12 cellular contexts compared by ENCODE assay signal in the genomic region with DNA sequence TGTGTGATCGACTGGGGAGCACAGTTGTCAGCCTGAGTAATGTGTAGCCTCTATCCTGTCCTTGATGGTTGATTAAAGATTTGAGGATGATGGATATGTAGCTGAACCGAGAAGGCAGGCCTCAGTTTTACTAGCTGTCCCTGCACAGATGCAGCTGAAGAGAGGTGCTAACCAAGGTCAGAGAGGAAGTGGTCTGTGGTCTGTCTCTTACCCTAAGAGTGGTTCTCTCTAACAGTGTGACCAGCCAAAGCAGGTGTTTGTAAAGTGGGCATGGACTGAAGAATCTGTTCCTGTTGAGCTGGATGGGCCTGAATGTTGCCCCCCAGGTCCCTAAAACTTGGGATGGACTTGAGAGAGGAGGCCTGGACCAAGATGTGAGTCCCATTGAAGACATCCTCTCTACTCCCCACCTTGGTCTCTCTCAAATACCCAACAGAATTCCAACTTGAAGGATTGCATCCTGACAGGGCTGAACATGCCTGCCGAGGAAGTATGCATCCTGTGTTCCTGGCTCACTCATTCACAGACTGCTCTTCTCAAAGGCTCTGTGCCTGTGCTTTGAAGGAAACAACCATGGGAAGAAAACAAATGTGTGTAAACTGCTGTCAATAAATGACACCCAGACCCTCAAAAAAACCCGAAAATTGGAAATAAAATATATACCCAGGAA.
DNase-seq lines count a peak whose midpoint lies in the region; ATAC-seq lines count a peak whose summit lies in the region.
"Had no signal": no experiment of that assay in that cellular context is flagged by ENCODE, and none has a peak within 500 bp of the region (broad histone marks: within the 10 kb centered on the region; RNA-seq: fewer than 3 reads in every experiment).

No MANE protein-coding gene starts in this region.

- no peak overlapping the region for H3K27ac Mint-ChIP-seq in activated naive CD4-positive, alpha-beta T cell treated with anti-CD3 and anti-CD28 coated beads for 36 hours
- H3K27ac Mint-ChIP-seq: activated T-cell treated with anti-CD3 and anti-CD28 coated beads, Interleukin-2, amount 50 U/mL, for 72 hours; nephron had no signal

- peak; percentile 81 for ATAC-seq in GM18502 (IDR thresholded peaks at IDR 0.05; ENCODE audit: poor library complexity, unreplicated experiment)
- peak; percentile 87 for ATAC-seq in GM19463 (IDR thresholded peaks at IDR 0.05; ENCODE audit: unreplicated experiment)
- peak; percentile 99 for ATAC-seq in HG02943 (IDR thresholded peaks at IDR 0.05; ENCODE audit: low read depth, unreplicated experiment)
- ATAC-seq: activated T-cell treated with anti-CD3 and anti-CD28 coated beads, Interleukin-2, amount 50 U/mL, for 72 hours had no signal

- no peak overlapping the region for H3K4me3 Mint-ChIP-seq in activated naive CD4-positive, alpha-beta T cell treated with anti-CD3 and anti-CD28 coated beads for 36 hours
- H3K4me3 Mint-ChIP-seq: activated T-cell treated with anti-CD3 and anti-CD28 coated beads, Interleukin-2, amount 50 U/mL, for 72 hours; nephron had no signal

- no peaks in the 10 kb centered on the region for H3K9me3 Mint-ChIP-seq in activated naive CD4-positive, alpha-beta T cell treated with anti-CD3 and anti-CD28 coated beads for 36 hours

- peak; percentile 3 for DNase-seq in KBM-7
- DNase-seq in SIG-M5 treated with dmso at 0.1 percent for 504 hours (lab: John Stamatoyannopoulos, UW; ENCODE audit: unreplicated experiment): no peak
- DNase-seq in activated naive CD4-positive, alpha-beta T cell treated with anti-CD3 and anti-CD28 coated beads for 36 hours: no peak
- no peak for DNase-seq in activated CD8-positive, alpha-beta memory T cell treated with anti-CD3 and anti-CD28 coated beads, Interleukin-2, amount 50 U/mL, for 4 hours
- no peak for DNase-seq in HPDE6-E6E7 (ENCODE audit: extremely low spot score)
- DNase-seq: activated T-cell treated with anti-CD3 and anti-CD28 coated beads, Interleukin-2, amount 50 U/mL, for 72 hours; GF-D8; NCI-H1092 treated with DMSO at 0.1 percent for 48 hours had no signal

- no peaks in the 10 kb centered on the region for H3K27me3 Mint-ChIP-seq in activated naive CD4-positive, alpha-beta T cell treated with anti-CD3 and anti-CD28 coated beads for 36 hours (ENCODE audit: low read depth)

- CTCF ChIA-PET in activated naive CD4-positive, alpha-beta T cell treated with anti-CD3 and anti-CD28 coated beads for 36 hours (lab: Charles Lee): no interaction called here

- H3K4me1 Mint-ChIP-seq in activated naive CD4-positive, alpha-beta T cell treated with anti-CD3 and anti-CD28 coated beads for 36 hours (ENCODE audit: low read depth): peaks cover 2% of the 10 kb centered on the region
- H3K4me1 Mint-ChIP-seq: nephron had no signal

- intact Hi-C loops in activated naive CD4-positive, alpha-beta T cell treated with anti-CD3 and anti-CD28 coated beads for 36 hours (cut with micrococcal nuclease): no loop called here

- in situ Hi-C loops in KBM-7 (cut with MboI; ENCODE audit: low pct_unique_long_range_greater_than_20kb, low sequenced_read_pairs): no loop called here

- peaks cover 6% of the 10 kb centered on the region for H3K36me3 Mint-ChIP-seq in activated naive CD4-positive, alpha-beta T cell treated with anti-CD3 and anti-CD28 coated beads for 36 hours (ENCODE audit: low read depth)
